ENCODE assay signal across 15 cellular contexts in the genomic region with DNA sequence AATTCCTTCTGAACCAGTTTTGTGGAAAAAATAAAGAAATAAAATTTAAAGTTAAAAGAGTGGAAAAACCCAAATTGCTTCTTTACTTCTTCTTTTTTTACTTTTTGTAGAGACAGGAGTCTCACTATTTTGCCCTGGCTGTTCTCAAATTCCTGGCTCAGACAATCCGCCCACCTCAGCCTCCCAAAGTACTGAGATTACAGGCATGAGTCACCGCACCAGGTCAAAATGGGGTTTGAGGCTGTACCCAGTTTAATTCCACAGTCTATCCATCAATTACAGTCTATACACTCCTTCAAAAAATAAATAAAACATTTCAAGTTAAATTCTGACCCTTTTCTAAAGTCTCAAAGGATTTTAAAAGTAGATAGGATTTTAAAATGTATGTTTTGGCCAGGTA.
"Had no signal": no experiment of that assay in that cellular context is flagged by ENCODE, and none has a peak within 500 bp of the region (broad histone marks: within the 10 kb centered on the region; RNA-seq: fewer than 3 reads in every experiment).

No MANE protein-coding gene starts in this region.

- H2AFZ ChIP-seq: hepatocyte had no signal

- DNase-seq: activated CD4-positive, alpha-beta T cell treated with anti-CD3 and anti-CD28 coated beads, Interleukin-2, amount 10 ng/mL, durations not matched to agents 24 days and 14 days; activated CD8-positive, alpha-beta memory T cell treated with anti-CD3 and anti-CD28 coated beads, Interleukin-2, amount 50 U/mL, for 48 hours; activated naive CD8-positive, alpha-beta T cell treated with anti-CD3 and anti-CD28 coated beads for 36 hours; endodermal cell; kidney; left lung; mammary epithelial cell; naive thymus-derived CD4-positive, alpha-beta T cell; pancreas; sigmoid colon; stimulated activated CD4-positive, alpha-beta T cell treated with anti-CD3 and anti-CD28 coated beads, Interleukin-2, amount 100 ng/mL, for 24 hours had no signal

- H3K27ac ChIP-seq: dorsolateral prefrontal cortex, hepatocyte, left lung, pancreas, sigmoid colon had no signal

- H3K4me2 ChIP-seq: hepatocyte had no signal

- H3K9me3 ChIP-seq: left lung, pancreas, sigmoid colon had no signal

- H3K36me3 ChIP-seq: left lung, pancreas, sigmoid colon had no signal

- H3K4me3 ChIP-seq: dorsolateral prefrontal cortex, hepatocyte, left lung, pancreas, sigmoid colon had no signal

- ATAC-seq: left lung; naive thymus-derived CD4-positive, alpha-beta T cell; pancreas; stimulated activated memory B cell treated with anti-CD40 and anti-IgM and Interleukin-4, amounts not matched to agents 10 μg/mL and 1 μg/mL and 100 μg/mL, for 72 hours; WTC11 had no signal

- H3K79me2 ChIP-seq: hepatocyte had no signal

- H3K4me1 ChIP-seq: left lung, pancreas, sigmoid colon had no signal

- FAIRE-seq: kidney, pancreas had no signal

- H3K27me3 ChIP-seq: dorsolateral prefrontal cortex, hepatocyte, left lung, pancreas, sigmoid colon had no signal
